ENCODE assay signal across 12 cellular contexts in genomic region chr10:68997216-68997615, GRCh38. TPM values are rescaled to one million over a fixed set of nuclear protein-coding genes. Genes with fewer than 3 reads are reported as not detected.
DNase-seq lines count a peak whose midpoint lies in the region; ATAC-seq, FAIRE-seq and TF ChIP-seq lines count a peak whose summit lies in the region.
"Had no signal": no experiment of that assay in that cellular context is flagged by ENCODE, and none has a peak within 500 bp of the region (broad histone marks: within the 10 kb centered on the region; RNA-seq: fewer than 3 reads in every experiment).

No MANE protein-coding gene starts in this region.

- H4K20me1 ChIP-seq in astrocyte (ENCODE audit: insufficient read depth, low read length) = peaks cover 26% of the 10 kb centered on the region

- H3K4me1 ChIP-seq in CD8-positive, alpha-beta T cell (ENCODE audit: insufficient read depth, low read length) = peaks cover 5% of the 10 kb centered on the region
- H3K4me1 ChIP-seq in astrocyte (ENCODE audit: insufficient read depth, low read length) = peaks cover 19% of the 10 kb centered on the region

- H3K27me3 Mint-ChIP-seq in CD8-positive, alpha-beta T cell (ENCODE audit: low read depth) = no peaks in the 10 kb centered on the region
- no peaks in the 10 kb centered on the region for H3K27me3 Mint-ChIP-seq in astrocyte (ENCODE audit: low read depth, unreplicated experiment)

- peaks cover 31% of the 10 kb centered on the region for H3K4me1 Mint-ChIP-seq in CD8-positive, alpha-beta T cell (ENCODE audit: low read depth)
- H3K4me1 Mint-ChIP-seq in astrocyte (ENCODE audit: low read depth, unreplicated experiment) = peaks cover 21% of the 10 kb centered on the region

- H3K27me3 ChIP-seq in CD8-positive, alpha-beta T cell (ENCODE audit: insufficient read depth, low read length) = no peaks in the 10 kb centered on the region
- no peaks in the 10 kb centered on the region for H3K27me3 ChIP-seq in astrocyte (ENCODE audit: insufficient read depth, low read length)
- H3K27me3 ChIP-seq: pancreas, SJSA1 had no signal

- H3K79me2 ChIP-seq in astrocyte (ENCODE audit: insufficient read depth, low read length) = peaks cover 65% of the 10 kb centered on the region

- ATAC-seq in CD8-positive, alpha-beta T cell = no peak
- ATAC-seq in GM19035 (IDR thresholded peaks at IDR 0.05; ENCODE audit: unreplicated experiment) (peak; percentile 11), HG03060 (IDR thresholded peaks at IDR 0.05; ENCODE audit: low read depth, unreplicated experiment) (peak; percentile 6)
- ATAC-seq: pancreas had no signal

- H3K4me2 ChIP-seq in astrocyte (ENCODE audit: low read length) = no peak overlapping the region

- H3K4me3 Mint-ChIP-seq in CD8-positive, alpha-beta T cell = no peak overlapping the region
- no peak overlapping the region for H3K4me3 Mint-ChIP-seq in astrocyte (ENCODE audit: unreplicated experiment)

- no peak overlapping the region for H3K9ac ChIP-seq in astrocyte (ENCODE audit: low read length)

- no peak for DNase-seq in CD8-positive, alpha-beta T cell
- DNase-seq in astrocyte (ENCODE audit: low read depth) (no peak), hippocampal formation (lab: John Stamatoyannopoulos, UW) (no peak), Ammon's horn (ENCODE audit: low spot score) (no peak), head of caudate nucleus (no peak)
- DNase-seq in central memory CD4-positive, alpha-beta T cell = no peak
- DNase-seq: DMS 273 treated with DMSO at 0.1 percent for 48 hours, pancreas had no signal

- FAIRE-seq in astrocyte (lab: Jason Lieb, UNC) = no peak
- FAIRE-seq: islet of Langerhans, pancreas had no signal

- no peaks in the 10 kb centered on the region for H3K36me3 ChIP-seq in CD8-positive, alpha-beta T cell (ENCODE audit: insufficient read depth, low read length)
- peaks cover 13% of the 10 kb centered on the region for H3K36me3 ChIP-seq in astrocyte (ENCODE audit: insufficient read depth, low read length)

- no peak overlapping the region for H2AFZ ChIP-seq in astrocyte (ENCODE audit: low read depth, low read length)

- no peaks in the 10 kb centered on the region for H3K9me3 ChIP-seq in CD8-positive, alpha-beta T cell (ENCODE audit: low read length)
- H3K9me3 ChIP-seq in astrocyte (ENCODE audit: insufficient read depth, low read depth, low read length) = no peaks in the 10 kb centered on the region
- H3K9me3 ChIP-seq: pancreas, SJSA1 had no signal

- H3K9me3 Mint-ChIP-seq in CD8-positive, alpha-beta T cell = no peaks in the 10 kb centered on the region
- H3K9me3 Mint-ChIP-seq in astrocyte (ENCODE audit: unreplicated experiment) = no peaks in the 10 kb centered on the region

- H3K27ac Mint-ChIP-seq in CD8-positive, alpha-beta T cell = peak overlapping the region; percentile 25
- peak overlapping the region; percentile 63 for H3K27ac Mint-ChIP-seq in astrocyte (ENCODE audit: unreplicated experiment)

- intact Hi-C loops in CD8-positive, alpha-beta T cell (cut with DNase I, micrococcal nuclease) = no loop called here
- intact Hi-C loops in head of caudate nucleus (cut with DNase I) = no loop called here

- H3K27ac ChIP-seq in CD8-positive, alpha-beta T cell (ENCODE audit: low read depth, low read length) = no peak overlapping the region
- no peak overlapping the region for H3K27ac ChIP-seq in astrocyte (ENCODE audit: low read depth, low read length)
- H3K27ac ChIP-seq: pancreas, SJSA1 had no signal

- CTCF ChIA-PET in CD8-positive, alpha-beta T cell (lab: Charles Lee) = no interaction called here

- POLR2A ChIA-PET in CD8-positive, alpha-beta T cell (lab: Charles Lee) = no interaction called here

- H3K4me3 ChIP-seq in CD8-positive, alpha-beta T cell (ENCODE audit: low read depth, low read length) = no peak overlapping the region
- no peak overlapping the region for H3K4me3 ChIP-seq in astrocyte (ENCODE audit: insufficient read depth, low read depth, low read length)
- H3K4me3 ChIP-seq: pancreas, SJSA1 had no signal

- TF ChIP-seq CTCF in CD8-positive, alpha-beta T cell (IDR thresholded peaks at IDR 0.05) = no peak
- no peak for TF ChIP-seq CTCF in astrocyte (IDR thresholded peaks at IDR 0.05; ENCODE audit: insufficient read depth, low read depth, low read length)

- peaks cover 25% of the 10 kb centered on the region for H3K36me3 Mint-ChIP-seq in CD8-positive, alpha-beta T cell
- H3K36me3 Mint-ChIP-seq in astrocyte (ENCODE audit: low read depth, unreplicated experiment) = peaks cover 2% of the 10 kb centered on the region

RNA-seq across cellular contexts. Expression of gene KIFBP, which starts 8.6 kb away (rescaled TPM):
- 1 to 10 TPM; 4.6 to 5.8 TPM for total RNA-seq in CD8-positive, alpha-beta T cell
- total RNA-seq in astrocyte = 34.9 and 39.2 TPM in 2 replicates

RNA-seq across cellular contexts. Expression of gene DDX21, which starts 41.2 kb away (rescaled TPM):
- total RNA-seq in CD8-positive, alpha-beta T cell = 100 to 1,000 TPM; 175 to 185 TPM
- 116 and 125 TPM in 2 replicates for total RNA-seq in astrocyte
